13 cellular contexts compared by ENCODE assay signal in genomic region chr12:114673169-114673833, GRCh38. TPM values are rescaled to one million over a fixed set of nuclear protein-coding genes. Genes with fewer than 3 reads are reported as not detected.
DNase-seq lines count a peak whose midpoint lies in the region; ATAC-seq and TF ChIP-seq lines count a peak whose summit lies in the region.
"Had no signal": no experiment of that assay in that cellular context is flagged by ENCODE, and none has a peak within 500 bp of the region (broad histone marks: within the 10 kb centered on the region; RNA-seq: fewer than 3 reads in every experiment).

No MANE protein-coding gene starts in this region.

- TF ChIP-seq CTCF in C4-2B (conservative IDR thresholded peaks at IDR 0.05) (no peak), heart right ventricle (IDR thresholded peaks at IDR 0.05) (no peak)

- H3K36me3 ChIP-seq in adipocyte (ENCODE audit: control insufficient read depth, insufficient read depth, low read length, severe bottlenecking) = peaks cover 64% of the 10 kb centered on the region
- peaks cover 0 to 74% (median 13%) of the 10 kb centered on the region in 9 donors for H3K36me3 ChIP-seq in heart right ventricle

- H3K9ac ChIP-seq in adipocyte (ENCODE audit: low read length) = peak overlapping the region; percentile 60

- WGBS in heart right ventricle, 2 donors = 50 to 54% methylated on average over 10 of the region's 10 CpGs

- H3K27ac ChIP-seq in C4-2B (peak overlapping the region; percentile 99), heart right ventricle (peak overlapping the region in 6 of 10 donors; percentile 6 to 42 (median 29))

- no peaks in the 10 kb centered on the region for H3K27me3 ChIP-seq in adipocyte (replicated peaks; ENCODE audit: control insufficient read depth, insufficient read depth, low read length)
- H3K27me3 ChIP-seq in heart right ventricle = peaks cover 0 to 87% (median 12%) of the 10 kb centered on the region in 7 donors
- H3K27me3 ChIP-seq: Peyer's patch had no signal

- intact Hi-C loops in heart right ventricle (cut with DNase I) = loop anchor here in 2 of 10 donors (5.0 to 10.0 kb wide), 2 partner anchors 952 to 959 kb away; no protein-coding TSS in a partner anchor

- H3K9me3 ChIP-seq in adipocyte (ENCODE audit: control insufficient read depth, low read length) (no peaks in the 10 kb centered on the region), heart right ventricle (no peaks in the 10 kb centered on the region)
- H3K9me3 ChIP-seq: Peyer's patch had no signal

- DNase-seq in adipocyte (ENCODE audit: low read depth) (peak; percentile 90), heart right ventricle (no peak), retina (peak; percentile 36), DMS153 treated with DMSO at 0.1 percent for 48 hours (lab: John Stamatoyannopoulos, UW; ENCODE audit: unreplicated experiment) (no peak), GM19240 (ENCODE audit: insufficient read length, low spot score) (no peak), activated gamma-delta T cell (lab: John Stamatoyannopoulos, UW) (no peak)
- DNase-seq: activated CD4-positive, alpha-beta T cell treated with anti-CD3 and anti-CD28 coated beads, Interleukin-2, amount 10 ng/mL, durations not matched to agents 24 days and 14 days; activated naive CD8-positive, alpha-beta T cell treated with anti-CD3 and anti-CD28 coated beads for 36 hours; NCI-H187; stimulated activated CD4-positive, alpha-beta T cell treated with anti-CD3 and anti-CD28 coated beads, Interleukin-1b, Interleukin-23, amount 100 ng/mL, for 48 hours had no signal

- H3K4me3 ChIP-seq in adipocyte (ENCODE audit: low read length) (peak overlapping the region; percentile 42), heart right ventricle (no peak overlapping the region)

- ATAC-seq in heart right ventricle = peak in 7 of 8 donors; percentile 19 to 64 (median 49)
- ATAC-seq in GM18870 (IDR thresholded peaks at IDR 0.05; ENCODE audit: unreplicated experiment) = no peak

- H3K4me1 ChIP-seq in adipocyte (ENCODE audit: control insufficient read depth, insufficient read depth, low read length) (peaks cover 44% of the 10 kb centered on the region), heart right ventricle (peaks cover 2 to 48% (median 28%) of the 10 kb centered on the region in 9 donors)
- H3K4me1 ChIP-seq: Peyer's patch had no signal

RNA-seq across cellular contexts. Expression of gene TBX3, which starts 10.7 kb away (rescaled TPM):
- total RNA-seq in heart right ventricle = 10 to 100 TPM in 6 of 10 donors, 1 to 10 TPM in 4; 4.0 to 32.4 (median 11.4) TPM
- 10 to 100 TPM in 1 of 2 donors, 1 to 10 TPM in 1; 9.7 to 20.9 TPM for polyA plus RNA-seq in heart right ventricle
- total RNA-seq: activated CD4-positive, alpha-beta T cell treated with anti-CD3 and anti-CD28 coated beads, Interleukin-2, amount 10 ng/mL, durations not matched to agents 24 days and 14 days; activated naive CD8-positive, alpha-beta T cell treated with anti-CD3 and anti-CD28 coated beads for 36 hours had no signal

Comparison
In these comparisons a context has a peak if more than half of its experiments do, and no peak if none do; other contexts are left out.
1. DNase-seq: peak in adipocyte (single experiment) and retina (single experiment); none in heart right ventricle (0 of 2), DMS153 treated with DMSO at 0.1 percent for 48 hours (single experiment), GM19240 (single experiment) and activated gamma-delta T cell (single experiment).